28 cellular contexts compared by ENCODE assay signal in the genomic region with DNA sequence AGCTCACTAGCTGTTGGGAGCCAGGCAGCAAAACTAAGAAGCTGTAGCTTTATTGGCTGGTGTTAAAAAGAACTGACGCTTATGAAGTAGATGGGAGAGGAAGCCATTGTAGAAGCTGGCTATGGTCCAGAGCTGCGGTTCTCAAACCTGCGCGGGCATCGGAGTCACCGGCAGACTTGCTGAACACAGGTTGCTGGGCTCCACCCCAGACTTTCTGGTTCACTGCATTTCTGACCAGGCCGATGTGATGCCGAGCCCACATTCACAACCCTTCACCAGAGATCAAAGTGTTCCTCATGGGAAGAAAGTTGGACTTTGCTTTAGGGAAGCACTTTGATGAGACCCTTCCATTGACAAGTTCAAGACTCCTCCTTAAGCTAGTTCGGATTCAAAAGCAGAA.
"Had no signal": no experiment of that assay in that cellular context is flagged by ENCODE, and none has a peak within 500 bp of the region (broad histone marks: within the 10 kb centered on the region; RNA-seq: fewer than 3 reads in every experiment).

No MANE protein-coding gene starts in this region.

- H3K4me3 ChIP-seq: mucosa of descending colon, ovary, skin epidermis, testis, transverse colon had no signal

- H3K4me3 Mint-ChIP-seq: activated naive CD4-positive, alpha-beta T cell treated with anti-CD3 and anti-CD28 coated beads, Interleukin-2, amount 50 U/mL, for 24 hours; activated naive CD8-positive, alpha-beta T cell treated with anti-CD3 and anti-CD28 coated beads, Interleukin-2, amount 50 U/mL, for 24 hours; activated T-cell treated with anti-CD3 and anti-CD28 coated beads, Interleukin-2, amount 50 U/mL, for 4 hours; activated T-helper 17 cell treated with anti-CD3 and anti-CD28 coated beads, Interleukin-2, amount 50 U/mL, for 72 hours; central memory CD8-positive, alpha-beta T cell; nephron had no signal

- H3K36me3 ChIP-seq: neutrophil, ovary, transverse colon, WERI-Rb-1 had no signal

- H3K9me3 ChIP-seq: mucosa of descending colon, neutrophil, ovary, testis, transverse colon had no signal

- H3K36me3 Mint-ChIP-seq: activated naive CD4-positive, alpha-beta T cell treated with anti-CD3 and anti-CD28 coated beads, Interleukin-2, amount 50 U/mL, for 24 hours had no signal

- H3K27ac ChIP-seq: neutrophil, ovary, skin epidermis, testis, transverse colon, WERI-Rb-1 had no signal

- H3K9me3 Mint-ChIP-seq: activated naive CD4-positive, alpha-beta T cell treated with anti-CD3 and anti-CD28 coated beads, Interleukin-2, amount 50 U/mL, for 24 hours; activated naive CD8-positive, alpha-beta T cell treated with anti-CD3 and anti-CD28 coated beads, Interleukin-2, amount 50 U/mL, for 24 hours; activated T-cell treated with anti-CD3 and anti-CD28 coated beads, Interleukin-2, amount 50 U/mL, for 4 hours; activated T-helper 17 cell treated with anti-CD3 and anti-CD28 coated beads, Interleukin-2, amount 50 U/mL, for 72 hours; central memory CD8-positive, alpha-beta T cell had no signal

- H3K27ac Mint-ChIP-seq: activated naive CD4-positive, alpha-beta T cell treated with anti-CD3 and anti-CD28 coated beads, Interleukin-2, amount 50 U/mL, for 24 hours; activated naive CD8-positive, alpha-beta T cell treated with anti-CD3 and anti-CD28 coated beads, Interleukin-2, amount 50 U/mL, for 24 hours; activated T-helper 17 cell treated with anti-CD3 and anti-CD28 coated beads, Interleukin-2, amount 50 U/mL, for 72 hours; nephron; progenitor cell of endocrine pancreas had no signal

- DNase-seq: activated CD4-positive, alpha-beta T cell treated with anti-CD3 and anti-CD28 coated beads for 48 hours; activated CD4-positive, alpha-beta T cell treated with anti-CD3 and anti-CD28 coated beads, Interleukin-2, amount 50 U/mL, for 48 hours; activated gamma-delta T cell treated with Interleukin-2 at 50 U/mL for 16 hours; activated naive CD8-positive, alpha-beta T cell treated with anti-CD3 and anti-CD28 coated beads, Interleukin-2, amount 50 U/mL, for 24 hours; activated T-cell treated with anti-CD3 and anti-CD28 coated beads, Interleukin-2, amount 50 U/mL, for 4 hours; dermis blood vessel endothelial cell; effector CD4-positive, alpha-beta T cell; erythroblast; foreskin fibroblast; left ventricle myocardium superior; mucosa of descending colon; ovary; retina; stimulated activated CD4-positive, alpha-beta T cell treated with anti-CD3 and anti-CD28 coated beads, Interleukin-12 subunit alpha, Interleukin-12 subunit beta, amount 100 ng/mL, for 4 hours; stimulated activated CD4-positive, alpha-beta T cell treated with anti-CD3 and anti-CD28 coated beads, Interleukin-4, amount 100 ng/mL, for 1 hour; stimulated activated naive CD8-positive, alpha-beta T cell treated with anti-CD3 and anti-CD28 coated beads, Interleukin-15, Interleukin-2, amounts not matched to agents 100 U/mL and 50 U/mL, for 24 hours; testis; transverse colon; WERI-Rb-1 had no signal

- H3K4me1 Mint-ChIP-seq: activated naive CD4-positive, alpha-beta T cell treated with anti-CD3 and anti-CD28 coated beads, Interleukin-2, amount 50 U/mL, for 24 hours; activated naive CD8-positive, alpha-beta T cell treated with anti-CD3 and anti-CD28 coated beads, Interleukin-2, amount 50 U/mL, for 24 hours; activated T-helper 17 cell treated with anti-CD3 and anti-CD28 coated beads, Interleukin-2, amount 50 U/mL, for 72 hours; central memory CD8-positive, alpha-beta T cell had no signal

- ATAC-seq: activated CD4-positive, CD25-positive, alpha-beta regulatory T cell treated with anti-CD3 and anti-CD28 coated beads, Interleukin-2, amount 50 U/mL, for 24 hours; activated naive CD8-positive, alpha-beta T cell treated with anti-CD3 and anti-CD28 coated beads, Interleukin-2, amount 50 U/mL, for 24 hours; activated T-cell treated with anti-CD3 and anti-CD28 coated beads, Interleukin-2, amount 50 U/mL, for 4 hours; activated T-helper 17 cell treated with anti-CD3 and anti-CD28 coated beads, Interleukin-2, amount 50 U/mL, for 72 hours; left ventricle myocardium superior; mucosa of descending colon; sciatic nerve; stimulated activated naive CD8-positive, alpha-beta T cell treated with anti-CD3 and anti-CD28 coated beads, Interleukin-15, Interleukin-2, amounts not matched to agents 100 U/mL and 50 U/mL, for 24 hours had no signal

- H3K27me3 Mint-ChIP-seq: activated naive CD4-positive, alpha-beta T cell treated with anti-CD3 and anti-CD28 coated beads, Interleukin-2, amount 50 U/mL, for 24 hours had no signal

- H3K4me1 ChIP-seq: transverse colon had no signal

- H3K27me3 ChIP-seq: ovary, testis, transverse colon had no signal
